11 cellular contexts compared by ENCODE assay signal in genomic region chr1:152107984-152108898, GRCh38. TPM values are rescaled to one million over a fixed set of nuclear protein-coding genes. Genes with fewer than 3 reads are reported as not detected.
DNase-seq lines count a peak whose midpoint lies in the region; ATAC-seq, FAIRE-seq and TF ChIP-seq lines count a peak whose summit lies in the region.
"Had no signal": no experiment of that assay in that cellular context is flagged by ENCODE, and none has a peak within 500 bp of the region (broad histone marks: within the 10 kb centered on the region; RNA-seq: fewer than 3 reads in every experiment).

No MANE protein-coding gene starts in this region.

- no peak for DNase-seq in AG04450 (ENCODE audit: low read depth, low spot score)
- DNase-seq in HEK293T (ENCODE audit: extremely low spot score) = no peak
- peak; percentile 38 for DNase-seq in bronchial epithelial cell (ENCODE audit: low read depth)
- DNase-seq in kidney tubule cell (ENCODE audit: low spot score) = peak; percentile 55
- DNase-seq in small intestine = no peak
- DNase-seq in anterior cingulate cortex (lab: John Stamatoyannopoulos, UW) = no peak
- no peak for DNase-seq in NCI-H187 treated with DMSO at 0.1 percent for 48 hours (lab: John Stamatoyannopoulos, UW)
- DNase-seq: activated B cell treated with CpG ODN at 0.5 μM for 24 hours, NCI-H1694 treated with DMSO at 0.1 percent for 48 hours had no signal

- H3K27ac ChIP-seq in AG04450 (ENCODE audit: low read depth, low read length) = no peak overlapping the region
- no peak overlapping the region for H3K27ac ChIP-seq in small intestine (ENCODE audit: low read depth in 1 of 2, low read length in 1 of 2)

- H3K9me3 ChIP-seq in AG04450 (ENCODE audit: control insufficient read depth, insufficient read depth, low read length) = peaks cover 33% of the 10 kb centered on the region
- no peaks in the 10 kb centered on the region for H3K9me3 ChIP-seq in small intestine (ENCODE audit: control insufficient read depth, low read depth)

- peaks cover 0 to 3% of the 10 kb centered on the region in 2 donors for H3K4me1 ChIP-seq in small intestine (ENCODE audit: control insufficient read depth in 2 of 2, insufficient read depth in 1 of 2, low read depth in 1 of 2, low read length in 1 of 2)

- POLR2A ChIA-PET in AG04450 (lab: Yijun Ruan, JAX) = no interaction called here
- POLR2A ChIA-PET in HEK293T (lab: Yijun Ruan, JAX) = interaction anchor here (3.4 kb wide), 1 partner anchor 72 kb away, joined by 23 read pairs; the partner anchor contains the start of gene S100A11

- CTCF ChIA-PET in AG04450 (lab: Charles Lee) = no interaction called here
- CTCF ChIA-PET in HEK293T (lab: Yijun Ruan, JAX) = interaction anchor here (0.6 to 2.4 kb wide), 7 partner anchors 55 to 350 kb away, joined by 3 to 12 read pairs (median 3); no protein-coding TSS in a partner anchor

- H3K36me3 ChIP-seq in bronchial epithelial cell (ENCODE audit: control insufficient read depth, insufficient read depth, low read length) (no peaks in the 10 kb centered on the region), small intestine (ENCODE audit: control insufficient read depth in 2 of 2, insufficient read depth in 2 of 2, low read length in 2 of 2) (no peaks in the 10 kb centered on the region)

- no peak for TF ChIP-seq CTCF in AG04450 (IDR thresholded peaks at IDR 0.05; ENCODE audit: low read depth, low read length)
- TF ChIP-seq CTCF in bronchial epithelial cell (IDR thresholded peaks at IDR 0.05; ENCODE audit: insufficient read depth, low read length, severe bottlenecking) = no peak

- no peak for ATAC-seq in GM21529 (IDR thresholded peaks at IDR 0.05; ENCODE audit: unreplicated experiment)

- WGBS in small intestine, 3 donors = 11 to 26% (median 25%) methylated on average over 69 of the region's 69 CpGs

- no peak for FAIRE-seq in bronchial epithelial cell (lab: Jason Lieb, UNC)
- FAIRE-seq in small intestine (lab: Jason Lieb, UNC) = no peak
- FAIRE-seq: endometrium had no signal

- H3K4me3 ChIP-seq in AG04450 (ENCODE audit: low read depth, low read length) (peak overlapping the region; percentile 22; the same call in 1 of the 2 replicates), bronchial epithelial cell (ENCODE audit: low read depth, low read length) (peak overlapping the region; percentile 28), small intestine (ENCODE audit: low read depth in 1 of 2, low read length in 2 of 2) (no peak overlapping the region)

- H3K27me3 ChIP-seq in AG04450 (ENCODE audit: control insufficient read depth, insufficient read depth, low read length) (peaks cover 69% of the 10 kb centered on the region), bronchial epithelial cell (ENCODE audit: control insufficient read depth, insufficient read depth, low read length) (peaks cover 49% of the 10 kb centered on the region), small intestine (ENCODE audit: control insufficient read depth in 2 of 2, insufficient read depth in 2 of 2, low read length in 2 of 2) (peaks cover 5 to 37% of the 10 kb centered on the region in 2 donors)

TF ChIP-seq in HEK293T, 16 proteins besides CTCF, POLR2A, EP300 and RAD21:
- TF ChIP-seq SUZ12 (IDR thresholded peaks at IDR 0.05) (no peak), L3MBTL2 (conservative IDR thresholded peaks at IDR 0.05) (0 out of 2 replicates have a peak, but pooled peaks have one; percentile 11)

RNA-seq across cellular contexts. Expression of gene TCHH, which starts 7.0 kb away (rescaled TPM):
- polyA plus RNA-seq in AG04450 (2011; rRNA removed) (not detected in 2 replicates), small intestine (under 1 TPM in 1 of 3 donors, not detected in 2; 0.12 TPM)
- not detected in 2 replicates for polyA minus RNA-seq in AG04450 (2011; rRNA and poly(A)+ RNA removed)
- under 0.01 TPM in 2 replicates for total RNA-seq in bronchial epithelial cell
- total RNA-seq: activated B cell treated with CpG ODN at 0.5 μM for 24 hours had no signal

RNA-seq across cellular contexts. Expression of gene TCHHL1, which starts 19.4 kb away (rescaled TPM):
- polyA plus RNA-seq in AG04450 (2011; rRNA removed) = not detected in 2 replicates
- polyA minus RNA-seq in AG04450 (2011; rRNA and poly(A)+ RNA removed) = not detected in 2 replicates
- not detected in 2 replicates for total RNA-seq in bronchial epithelial cell
- not detected for polyA plus RNA-seq in small intestine
- total RNA-seq: activated B cell treated with CpG ODN at 0.5 μM for 24 hours had no signal

RNA-seq across cellular contexts. Expression of gene RPTN, which starts 50.8 kb away (rescaled TPM):
- polyA plus RNA-seq in AG04450 (2011; rRNA removed) (not detected in 2 replicates), small intestine (not detected)
- not detected in 2 replicates for polyA minus RNA-seq in AG04450 (2011; rRNA and poly(A)+ RNA removed)
- total RNA-seq in bronchial epithelial cell = 0.53 and 2.9 TPM in 2 replicates
- total RNA-seq: activated B cell treated with CpG ODN at 0.5 μM for 24 hours had no signal

Comparison
In these comparisons a context has a peak if more than half of its experiments do, and no peak if none do; other contexts are left out.
1. DNase-seq: peak in bronchial epithelial cell (single experiment) and kidney tubule cell (single experiment); none in AG04450 (single experiment), HEK293T (single experiment), small intestine (single experiment), anterior cingulate cortex (0 of 58) and NCI-H187 treated with DMSO at 0.1 percent for 48 hours (single experiment).
2. H3K4me3 ChIP-seq: peak in AG04450 (single experiment) and bronchial epithelial cell (single experiment); none in small intestine (0 of 2).